15 cellular contexts compared by ENCODE assay signal in genomic region chr3:21795863-21796392, GRCh38. TPM values are rescaled to one million over a fixed set of nuclear protein-coding genes. Genes with fewer than 3 reads are reported as not detected.
"Had no signal": no experiment of that assay in that cellular context is flagged by ENCODE, and none has a peak within 500 bp of the region (broad histone marks: within the 10 kb centered on the region; RNA-seq: fewer than 3 reads in every experiment).

No MANE protein-coding gene starts in this region.

- DNase-seq: activated CD4-positive, alpha-beta T cell treated with anti-CD3 and anti-CD28 coated beads for 4 hours; activated CD8-positive, alpha-beta memory T cell treated with anti-CD3 and anti-CD28 coated beads, Interleukin-2, amount 50 U/mL, for 4 hours; activated CD8-positive, alpha-beta T cell treated with anti-CD3 and anti-CD28 coated beads for 36 hours; activated naive CD8-positive, alpha-beta T cell treated with anti-CD3 and anti-CD28 coated beads, Interleukin-2, amount 10 ng/mL, durations not matched to agents 7 days and 5 days; aorta; effector CD4-positive, alpha-beta T cell; stimulated activated CD4-positive, alpha-beta T cell treated with anti-CD3 and anti-CD28 coated beads, Interleukin-15, amount 100 ng/mL, for 24 hours; stimulated activated CD4-positive, alpha-beta T cell treated with anti-CD3 and anti-CD28 coated beads, Interleukin-4, amount 100 ng/mL, for 24 hours; T1000 had no signal

- H3K27ac ChIP-seq: epithelial cell of prostate, psoas muscle, VCaP had no signal

- H3K4me3 ChIP-seq: coronary artery, psoas muscle, testis had no signal

- H3K9me3 ChIP-seq: testis had no signal

- H3K27me3 ChIP-seq: testis had no signal

- FAIRE-seq: urothelium cell line had no signal

RNA-seq across cellular contexts. Expression of gene ZNF385D, which starts 44.9 kb away (rescaled TPM):
- total RNA-seq: activated CD8-positive, alpha-beta T cell treated with anti-CD3 and anti-CD28 coated beads for 36 hours; activated naive CD8-positive, alpha-beta T cell treated with anti-CD3 and anti-CD28 coated beads, Interleukin-2, amount 10 ng/mL, durations not matched to agents 7 days and 5 days had no signal
